1 cellular context compared by ENCODE assay signal in genomic region chr12:93570552-93571359, GRCh38.
TF ChIP-seq lines count a peak whose summit lies in the region.

No MANE protein-coding gene starts in this region.

TF ChIP-seq in HepG2, 621 proteins besides CTCF, POLR2A, EP300 and RAD21 (continued from another document):
- TF ChIP-seq FOXO4 (CRISPR knock-in tag; conservative IDR thresholded peaks at IDR 0.05) (0 out of 2 replicates have a peak, but pooled peaks have one; percentile 48), ZSCAN22 (CRISPR knock-in tag; IDR thresholded peaks at IDR 0.05) (no peak), UBTF (CRISPR knock-in tag; IDR thresholded peaks at IDR 0.05) (peak; percentile 70), MTA1 (CRISPR knock-in tag; IDR thresholded peaks at IDR 0.05; ENCODE audit: borderline replicate concordance) (peak; percentile 53; the same call in 1 of the 2 replicates), SIX4 (CRISPR knock-in tag; IDR thresholded peaks at IDR 0.05) (no peak), ZNF30 (CRISPR knock-in tag; IDR thresholded peaks at IDR 0.05) (0 out of 2 replicates have a peak, but pooled peaks have one; percentile 65), RXRB (CRISPR knock-in tag; IDR thresholded peaks at IDR 0.05; ENCODE audit: borderline replicate concordance) (peak; percentile 74), KAT7 (CRISPR knock-in tag; IDR thresholded peaks at IDR 0.05; ENCODE audit: borderline replicate concordance) (0 out of 2 replicates have a peak, but pooled peaks have one; percentile 38), FOXA3 (CRISPR knock-in tag; IDR thresholded peaks at IDR 0.05) (0 out of 2 replicates have a peak, but pooled peaks have one; percentile 31), ZNF276 (CRISPR knock-in tag; IDR thresholded peaks at IDR 0.05; ENCODE audit: low read depth) (peak; percentile 76; the same call in 1 of the 2 replicates), ZNF598 (CRISPR knock-in tag; IDR thresholded peaks at IDR 0.05; ENCODE audit: borderline replicate concordance) (0 out of 2 replicates have a peak, but pooled peaks have one; percentile 48), ARID5B (CRISPR knock-in tag; IDR thresholded peaks at IDR 0.05) (peak; percentile 84), RARA (CRISPR knock-in tag; IDR thresholded peaks at IDR 0.05) (peak; percentile 70), NPAS2 (CRISPR knock-in tag; IDR thresholded peaks at IDR 0.05; ENCODE audit: borderline replicate concordance) (no peak), KDM2A (CRISPR knock-in tag; IDR thresholded peaks at IDR 0.05; ENCODE audit: borderline replicate concordance, low read depth) (peak; percentile 90), RXRA (CRISPR knock-in tag; IDR thresholded peaks at IDR 0.05) (peak; percentile 81), RELA (CRISPR knock-in tag; IDR thresholded peaks at IDR 0.05) (no peak)
- TF ChIP-seq, protein P1, sequence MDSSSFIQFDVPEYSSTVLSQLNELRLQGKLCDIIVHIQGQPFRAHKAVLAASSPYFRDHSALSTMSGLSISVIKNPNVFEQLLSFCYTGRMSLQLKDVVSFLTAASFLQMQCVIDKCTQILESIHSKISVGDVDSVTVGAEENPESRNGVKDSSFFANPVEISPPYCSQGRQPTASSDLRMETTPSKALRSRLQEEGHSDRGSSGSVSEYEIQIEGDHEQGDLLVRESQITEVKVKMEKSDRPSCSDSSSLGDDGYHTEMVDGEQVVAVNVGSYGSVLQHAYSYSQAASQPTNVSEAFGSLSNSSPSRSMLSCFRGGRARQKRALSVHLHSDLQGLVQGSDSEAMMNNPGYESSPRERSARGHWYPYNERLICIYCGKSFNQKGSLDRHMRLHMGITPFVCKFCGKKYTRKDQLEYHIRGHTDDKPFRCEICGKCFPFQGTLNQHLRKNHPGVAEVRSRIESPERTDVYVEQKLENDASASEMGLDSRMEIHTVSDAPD (CRISPR knock-in tag; IDR thresholded peaks at IDR 0.05): no peak; the same call in 1 of the 2 replicates
- TF ChIP-seq, protein P2, sequence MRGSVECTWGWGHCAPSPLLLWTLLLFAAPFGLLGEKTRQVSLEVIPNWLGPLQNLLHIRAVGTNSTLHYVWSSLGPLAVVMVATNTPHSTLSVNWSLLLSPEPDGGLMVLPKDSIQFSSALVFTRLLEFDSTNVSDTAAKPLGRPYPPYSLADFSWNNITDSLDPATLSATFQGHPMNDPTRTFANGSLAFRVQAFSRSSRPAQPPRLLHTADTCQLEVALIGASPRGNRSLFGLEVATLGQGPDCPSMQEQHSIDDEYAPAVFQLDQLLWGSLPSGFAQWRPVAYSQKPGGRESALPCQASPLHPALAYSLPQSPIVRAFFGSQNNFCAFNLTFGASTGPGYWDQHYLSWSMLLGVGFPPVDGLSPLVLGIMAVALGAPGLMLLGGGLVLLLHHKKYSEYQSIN (CRISPR knock-in tag; IDR thresholded peaks at IDR 0.05; ENCODE audit: borderline replicate concordance): no peak
